8 cellular contexts compared by ENCODE assay signal in genomic region chr5:146447734-146448380, GRCh38. TPM values are rescaled to one million over a fixed set of nuclear protein-coding genes. Genes with fewer than 3 reads are reported as not detected.
A peak's percentile ranks its signal among the peaks of the same experiment; 100 is the strongest.
DNase-seq lines count a peak whose midpoint lies in the region; ATAC-seq, FAIRE-seq and TF ChIP-seq lines count a peak whose summit lies in the region.

No MANE protein-coding gene starts in this region.

- no peaks in the 10 kb centered on the region for H3K9me3 Mint-ChIP-seq in CD8-positive, alpha-beta T cell
- H3K9me3 Mint-ChIP-seq in natural killer cell treated with Interleukin-12 subunit alpha and Interleukin-12 subunit beta and Interleukin-15 and Interleukin-18, amount 100 ng/mL, for 72 hours, result no peaks in the 10 kb centered on the region

- peak in 2 of 7 experiments; percentile 17 to 50 for DNase-seq in CD8-positive, alpha-beta T cell
- DNase-seq in SW480 (ENCODE audit: low spot score) (peak; percentile 45), COLO668 (lab: John Stamatoyannopoulos, UW; ENCODE audit: unreplicated experiment) (no peak), HTR-8/SVneo (ENCODE audit: insufficient read length, low spot score) (no peak)
- no peak for DNase-seq in effector memory CD4-positive, alpha-beta T cell
- peak; percentile 66 for DNase-seq in natural killer cell treated with Interleukin-12 subunit alpha and Interleukin-12 subunit beta and Interleukin-15 and Interleukin-18, amount 100 ng/mL, for 72 hours (ENCODE audit: low spot score)

- H3K4me1 Mint-ChIP-seq in CD8-positive, alpha-beta T cell (ENCODE audit: low read depth), result peaks cover 46% of the 10 kb centered on the region
- peaks cover 24 to 33% of the 10 kb centered on the region in 2 donors for H3K4me1 Mint-ChIP-seq in natural killer cell treated with Interleukin-12 subunit alpha and Interleukin-12 subunit beta and Interleukin-15 and Interleukin-18, amount 100 ng/mL, for 72 hours (ENCODE audit: low read depth in 2 of 2)

- FAIRE-seq in HTR-8/SVneo (lab: Jason Lieb, UNC), result no peak

- H3K4me1 ChIP-seq in CD8-positive, alpha-beta T cell (ENCODE audit: insufficient read depth, low read length), result peaks cover 27% of the 10 kb centered on the region
- H3K4me1 ChIP-seq in effector memory CD4-positive, alpha-beta T cell (ENCODE audit: control insufficient read depth, insufficient read depth, low read length, poor library complexity, severe bottlenecking), result peaks cover 2% of the 10 kb centered on the region

- peak overlapping the region; percentile 79 for H3K4me3 ChIP-seq in CD8-positive, alpha-beta T cell (ENCODE audit: low read depth, low read length)
- H3K4me3 ChIP-seq in effector memory CD4-positive, alpha-beta T cell (ENCODE audit: insufficient read depth, low read depth, low read length, poor library complexity, severe bottlenecking), result peak overlapping the region; percentile 96

- intact Hi-C loops in CD8-positive, alpha-beta T cell (cut with DNase I, micrococcal nuclease), result loop anchor here (1.0 to 2.0 kb wide), 5 partner anchors 245 to 1935 kb away; partner anchors contain the start of genes LARS1 (in 2 of the 2), FBXO38 (in 1 of the 2) and RBM27 (in 1 of the 2)

- peak overlapping the region; percentile 99 for H3K4me3 Mint-ChIP-seq in CD8-positive, alpha-beta T cell
- peak overlapping the region; percentile 98 for H3K4me3 Mint-ChIP-seq in natural killer cell treated with Interleukin-12 subunit alpha and Interleukin-12 subunit beta and Interleukin-15 and Interleukin-18, amount 100 ng/mL, for 72 hours

- POLR2A ChIA-PET in CD8-positive, alpha-beta T cell (lab: Charles Lee), result no interaction called here

- no peaks in the 10 kb centered on the region for H3K27me3 ChIP-seq in CD8-positive, alpha-beta T cell (ENCODE audit: insufficient read depth, low read length)
- no peaks in the 10 kb centered on the region for H3K27me3 ChIP-seq in effector memory CD4-positive, alpha-beta T cell (replicated peaks; ENCODE audit: control insufficient read depth, insufficient read depth, low read length, poor library complexity, severe bottlenecking)

- no peaks in the 10 kb centered on the region for H3K36me3 ChIP-seq in CD8-positive, alpha-beta T cell (ENCODE audit: insufficient read depth, low read length)
- no peaks in the 10 kb centered on the region for H3K36me3 ChIP-seq in effector memory CD4-positive, alpha-beta T cell (ENCODE audit: control insufficient read depth, insufficient read depth, low read length)

- no peaks in the 10 kb centered on the region for H3K9me3 ChIP-seq in CD8-positive, alpha-beta T cell (ENCODE audit: low read length)
- no peaks in the 10 kb centered on the region for H3K9me3 ChIP-seq in effector memory CD4-positive, alpha-beta T cell (ENCODE audit: control insufficient read depth, low read length)

- CTCF ChIA-PET in CD8-positive, alpha-beta T cell (lab: Charles Lee), result interaction anchor here (1.5 kb wide), 1 partner anchor 19 kb away, joined by 4 read pairs; no protein-coding TSS in a partner anchor

- peaks cover 6% of the 10 kb centered on the region for H3K36me3 Mint-ChIP-seq in CD8-positive, alpha-beta T cell
- H3K36me3 Mint-ChIP-seq in natural killer cell treated with Interleukin-12 subunit alpha and Interleukin-12 subunit beta and Interleukin-15 and Interleukin-18, amount 100 ng/mL, for 72 hours, result peaks cover 10% of the 10 kb centered on the region

- H3K27ac Mint-ChIP-seq in CD8-positive, alpha-beta T cell, result peak overlapping the region; percentile 99
- peak overlapping the region; percentile 97 to 98 for H3K27ac Mint-ChIP-seq in natural killer cell treated with Interleukin-12 subunit alpha and Interleukin-12 subunit beta and Interleukin-15 and Interleukin-18, amount 100 ng/mL, for 72 hours

- no peak for TF ChIP-seq CTCF in CD8-positive, alpha-beta T cell (IDR thresholded peaks at IDR 0.05)

- H3K27me3 Mint-ChIP-seq in CD8-positive, alpha-beta T cell (ENCODE audit: low read depth), result no peaks in the 10 kb centered on the region
- no peaks in the 10 kb centered on the region for H3K27me3 Mint-ChIP-seq in natural killer cell treated with Interleukin-12 subunit alpha and Interleukin-12 subunit beta and Interleukin-15 and Interleukin-18, amount 100 ng/mL, for 72 hours

- ATAC-seq in CD8-positive, alpha-beta T cell, result peak; percentile 13
- peak; percentile 7 for ATAC-seq in GM19328 (IDR thresholded peaks at IDR 0.05; ENCODE audit: unreplicated experiment)
- ATAC-seq in HG03457 (IDR thresholded peaks at IDR 0.05; ENCODE audit: unreplicated experiment), result peak; percentile 16
- peak in 1 of 2 donors; percentile 59 for ATAC-seq in natural killer cell treated with Interleukin-12 subunit alpha and Interleukin-12 subunit beta and Interleukin-15 and Interleukin-18, amount 100 ng/mL, for 72 hours

- H3K27ac ChIP-seq in CD8-positive, alpha-beta T cell (ENCODE audit: low read depth, low read length), result peak overlapping the region; percentile 85
- H3K27ac ChIP-seq in effector memory CD4-positive, alpha-beta T cell (ENCODE audit: insufficient read depth, low read length, poor library complexity, severe bottlenecking), result peak overlapping the region; percentile 95

RNA-seq across cellular contexts. Expression of gene TCERG1, which starts 0.7 kb away (rescaled TPM):
- total RNA-seq in CD8-positive, alpha-beta T cell, result 100 to 1,000 TPM; 110 to 114 TPM
- 100 to 1,000 TPM in 1 of 2 donors, 10 to 100 TPM in 1; 82.3 to 133 TPM for total RNA-seq in natural killer cell treated with Interleukin-12 subunit alpha and Interleukin-12 subunit beta and Interleukin-15 and Interleukin-18, amount 100 ng/mL, for 72 hours

Comparison
In these comparisons a context has a peak if more than half of its experiments do, and no peak if none do; other contexts are left out.
1. DNase-seq: peak in SW480 (single experiment) and natural killer cell treated with Interleukin-12 subunit alpha and Interleukin-12 subunit beta and Interleukin-15 and Interleukin-18, amount 100 ng/mL, for 72 hours (single experiment); none in effector memory CD4-positive, alpha-beta T cell (0 of 3), COLO668 (single experiment) and HTR-8/SVneo (single experiment).